11 cellular contexts compared by ENCODE assay signal in genomic region chr11:64120951-64121569, GRCh38. TPM values are rescaled to one million over a fixed set of nuclear protein-coding genes. Genes with fewer than 3 reads are reported as not detected.
A peak's percentile ranks its signal among the peaks of the same experiment; 100 is the strongest.
DNase-seq lines count a peak whose midpoint lies in the region.
"Had no signal": no experiment of that assay in that cellular context is flagged by ENCODE, and none has a peak within 500 bp of the region (broad histone marks: within the 10 kb centered on the region; RNA-seq: fewer than 3 reads in every experiment).

No MANE protein-coding gene starts in this region.

- peaks cover 0 to 1% (median 0%) of the 10 kb centered on the region in 3 donors for H3K27me3 Mint-ChIP-seq in immature natural killer cell (ENCODE audit: low read depth in 3 of 3)
- H3K27me3 Mint-ChIP-seq: activated CD4-positive, alpha-beta T cell treated with anti-CD3 and anti-CD28 coated beads, Interleukin-2, amount 10 ng/mL, durations not matched to agents 24 days and 14 days; CD4-positive, alpha-beta memory T cell had no signal

- no peak overlapping the region for H3K4me3 Mint-ChIP-seq in immature natural killer cell
- H3K4me3 Mint-ChIP-seq: activated CD4-positive, alpha-beta T cell treated with anti-CD3 and anti-CD28 coated beads, Interleukin-2, amount 10 ng/mL, durations not matched to agents 24 days and 14 days; CD4-positive, alpha-beta memory T cell had no signal

- H3K4me1 ChIP-seq in HUES64 (ENCODE audit: insufficient read depth, low read length): peaks cover 24% of the 10 kb centered on the region

- 79% methylated on average over 13 of the region's 13 CpGs for WGBS in HUES64

- no peaks in the 10 kb centered on the region for H3K9me3 ChIP-seq in HUES64 (ENCODE audit: insufficient read depth, low read depth, low read length)
- H3K9me3 ChIP-seq in SK-N-MC (ENCODE audit: low read depth, low read length): no peaks in the 10 kb centered on the region

- H3K9ac ChIP-seq in HUES64 (ENCODE audit: low read depth, low read length) (0 out of 2 replicates have a peak overlapping the region, but pooled peaks have one; percentile 16), SK-N-MC (ENCODE audit: insufficient read length) (peak overlapping the region; percentile 17)

- DNase-seq in AG08395 (ENCODE audit: low spot score): peak; percentile 18
- no peak for DNase-seq in SK-N-MC (ENCODE audit: low read depth, low spot score)
- peak; percentile 63 for DNase-seq in medulla oblongata (ENCODE audit: extremely low spot score)
- DNase-seq in immature natural killer cell: no peak
- DNase-seq in GM19238 (ENCODE audit: insufficient read length, low spot score): no peak
- DNase-seq in UCSD-AML1 (lab: John Stamatoyannopoulos, UW; ENCODE audit: unreplicated experiment): no peak
- DNase-seq in DMS53 treated with DMSO at 0.1 percent for 48 hours (lab: John Stamatoyannopoulos, UW; ENCODE audit: unreplicated experiment): no peak
- DNase-seq: activated CD4-positive, alpha-beta T cell treated with anti-CD3 and anti-CD28 coated beads, Interleukin-2, amount 10 ng/mL, durations not matched to agents 24 days and 14 days; CD4-positive, alpha-beta memory T cell had no signal

- H3K27ac ChIP-seq in HUES64 (ENCODE audit: low read depth, low read length): no peak overlapping the region
- peak overlapping the region; percentile 83 for H3K27ac ChIP-seq in SK-N-MC
- H3K27ac ChIP-seq: cardiac muscle cell had no signal

- no peaks in the 10 kb centered on the region for H3K27me3 ChIP-seq in HUES64 (ENCODE audit: insufficient read depth, low read length)
- H3K27me3 ChIP-seq: cardiac muscle cell had no signal

- no peaks in the 10 kb centered on the region for H3K4me1 Mint-ChIP-seq in immature natural killer cell
- H3K4me1 Mint-ChIP-seq: CD4-positive, alpha-beta memory T cell had no signal

- peaks cover 0 to 3% (median 0%) of the 10 kb centered on the region in 6 donors for H3K9me3 Mint-ChIP-seq in immature natural killer cell
- H3K9me3 Mint-ChIP-seq: activated CD4-positive, alpha-beta T cell treated with anti-CD3 and anti-CD28 coated beads, Interleukin-2, amount 10 ng/mL, durations not matched to agents 24 days and 14 days; CD4-positive, alpha-beta memory T cell had no signal

- H3K36me3 Mint-ChIP-seq in immature natural killer cell: no peaks in the 10 kb centered on the region
- H3K36me3 Mint-ChIP-seq: CD4-positive, alpha-beta memory T cell had no signal

- H3K4me3 ChIP-seq in HUES64 (ENCODE audit: low read length): no peak overlapping the region
- H3K4me3 ChIP-seq in SK-N-MC: no peak overlapping the region
- H3K4me3 ChIP-seq: cardiac muscle cell had no signal

- H3K36me3 ChIP-seq in HUES64 (ENCODE audit: insufficient read depth, low read length) (no peaks in the 10 kb centered on the region), SK-N-MC (ENCODE audit: insufficient read depth, low read length) (peaks cover 4% of the 10 kb centered on the region; the same call in 1 of the 2 replicates)
- H3K36me3 ChIP-seq: cardiac muscle cell had no signal

- H3K27ac Mint-ChIP-seq in immature natural killer cell: no peak overlapping the region
- H3K27ac Mint-ChIP-seq: activated CD4-positive, alpha-beta T cell treated with anti-CD3 and anti-CD28 coated beads, Interleukin-2, amount 10 ng/mL, durations not matched to agents 24 days and 14 days; CD4-positive, alpha-beta memory T cell had no signal

RNA-seq across cellular contexts. Expression of gene MACROD1, which starts 44.9 kb away (rescaled TPM):
- polyA plus RNA-seq in HUES64 (2013, experiment 1 of 2): 5.2 TPM
- polyA plus RNA-seq in HUES64 (2013, experiment 2 of 2): 16.1 TPM
- polyA plus RNA-seq in immature natural killer cell: 1 to 10 TPM; 4.8 to 7.1 (median 6.5) TPM

Comparison
In these comparisons a context has a peak if more than half of its experiments do, and no peak if none do; other contexts are left out.
1. DNase-seq: peak in AG08395 (single experiment) and medulla oblongata (single experiment); none in SK-N-MC (single experiment), immature natural killer cell (0 of 3), GM19238 (single experiment), UCSD-AML1 (single experiment) and DMS53 treated with DMSO at 0.1 percent for 48 hours (single experiment).